In genomic region chr16:47946077-47946476, GRCh38 we compare ENCODE assay signal across 30 cellular contexts.
"Had no signal": no experiment of that assay in that cellular context is flagged by ENCODE, and none has a peak within 500 bp of the region (broad histone marks: within the 10 kb centered on the region; RNA-seq: fewer than 3 reads in every experiment).

No MANE protein-coding gene starts in this region.

- H3K36me3 Mint-ChIP-seq: naive thymus-derived CD4-positive, alpha-beta T cell; natural killer cell treated with Interleukin-12 subunit alpha and Interleukin-12 subunit beta and Interleukin-15 and Interleukin-18, amount 100 ng/mL, for 72 hours; neural progenitor cell; stimulated activated memory B cell treated with anti-CD40 and anti-IgM and Interleukin-4, amounts not matched to agents 10 μg/mL and 1 μg/mL and 100 μg/mL, for 72 hours; type B pancreatic cell had no signal

- H3K4me3 ChIP-seq: neural progenitor cell, pancreas, prostate gland, right lobe of liver, sigmoid colon, spleen, suprapubic skin, testis, tibial artery, transverse colon, upper lobe of right lung, uterus had no signal

- H3K27me3 ChIP-seq: neural progenitor cell, neutrophil, pancreas, right lobe of liver, sigmoid colon, suprapubic skin, testis, tibial artery, transverse colon, upper lobe of right lung, uterus had no signal

- H3K9me3 Mint-ChIP-seq: natural killer cell treated with Interleukin-12 subunit alpha and Interleukin-12 subunit beta and Interleukin-15 and Interleukin-18, amount 100 ng/mL, for 72 hours; stimulated activated memory B cell treated with anti-CD40 and anti-IgM and Interleukin-4, amounts not matched to agents 10 μg/mL and 1 μg/mL and 100 μg/mL, for 72 hours; type B pancreatic cell had no signal

- H3K9ac ChIP-seq: neural progenitor cell had no signal

- H3K4me1 Mint-ChIP-seq: naive thymus-derived CD4-positive, alpha-beta T cell; stimulated activated memory B cell treated with anti-CD40 and anti-IgM and Interleukin-4, amounts not matched to agents 10 μg/mL and 1 μg/mL and 100 μg/mL, for 72 hours; stimulated activated naive CD8-positive, alpha-beta T cell treated with anti-CD3 and anti-CD28 coated beads, Interleukin-15, amount 100 ng/mL, for 72 hours had no signal

- DNase-seq: naive thymus-derived CD4-positive, alpha-beta T cell; nephron progenitor cell; nucleus accumbens; pancreas; right cardiac atrium; right lobe of liver; sigmoid colon; small intestine; spleen; stimulated activated CD4-positive, alpha-beta T cell treated with anti-CD3 and anti-CD28 coated beads, Interleukin-12 subunit alpha, Interleukin-12 subunit beta, amount 100 ng/mL, for 4 hours; stimulated activated CD4-positive, alpha-beta T cell treated with anti-CD3 and anti-CD28 coated beads, Interleukin-1b, Interleukin-23, amount 100 ng/mL, for 48 hours; stimulated activated CD4-positive, alpha-beta T cell treated with anti-CD3 and anti-CD28 coated beads, Interleukin-4, amount 100 ng/mL, for 1 hour; stimulated activated CD4-positive, alpha-beta T cell treated with anti-CD3 and anti-CD28 coated beads, Interleukin-4, amount 100 ng/mL, for 4 hours; stimulated activated CD8-positive, alpha-beta memory T cell treated with anti-CD3 and anti-CD28 coated beads, Interleukin-4, amount 100 ng/mL, for 48 hours; stimulated activated naive CD4-positive, alpha-beta T cell; stimulated activated naive CD8-positive, alpha-beta T cell treated with anti-CD3 and anti-CD28 coated beads, Interleukin-15, amount 100 ng/mL, for 72 hours; stimulated activated naive CD8-positive, alpha-beta T cell treated with anti-CD3 and anti-CD28 coated beads, Interleukin-15, Interleukin-2, amounts not matched to agents 100 U/mL and 50 U/mL, for 24 hours; substantia nigra; testis; tibial artery; transverse colon; upper lobe of right lung; uterus had no signal

- ATAC-seq: naive thymus-derived CD4-positive, alpha-beta T cell; natural killer cell treated with Interleukin-12 subunit alpha and Interleukin-12 subunit beta and Interleukin-15 and Interleukin-18, amount 100 ng/mL, for 72 hours; pancreas; right cardiac atrium; right lobe of liver; stimulated activated memory B cell treated with anti-CD40 and anti-IgM and Interleukin-4, amounts not matched to agents 10 μg/mL and 1 μg/mL and 100 μg/mL, for 72 hours; stimulated activated naive CD8-positive, alpha-beta T cell treated with anti-CD3 and anti-CD28 coated beads, Interleukin-15, amount 100 ng/mL, for 72 hours; stimulated activated naive CD8-positive, alpha-beta T cell treated with anti-CD3 and anti-CD28 coated beads, Interleukin-15, Interleukin-2, amounts not matched to agents 100 U/mL and 50 U/mL, for 24 hours; upper lobe of right lung had no signal

- H3K4me1 ChIP-seq: neural progenitor cell, pancreas, prostate gland, right lobe of liver, sigmoid colon, suprapubic skin, testis, tibial artery, transverse colon, upper lobe of right lung, uterus had no signal

- H3K9me3 ChIP-seq: neutrophil, pancreas, prostate gland, right lobe of liver, sigmoid colon, spleen, testis, tibial artery, transverse colon, upper lobe of right lung, uterus had no signal

- H3K4me3 Mint-ChIP-seq: naive thymus-derived CD4-positive, alpha-beta T cell; natural killer cell treated with Interleukin-12 subunit alpha and Interleukin-12 subunit beta and Interleukin-15 and Interleukin-18, amount 100 ng/mL, for 72 hours; nephron progenitor cell; neural progenitor cell; stimulated activated memory B cell treated with anti-CD40 and anti-IgM and Interleukin-4, amounts not matched to agents 10 μg/mL and 1 μg/mL and 100 μg/mL, for 72 hours; stimulated activated naive CD8-positive, alpha-beta T cell treated with anti-CD3 and anti-CD28 coated beads, Interleukin-15, amount 100 ng/mL, for 72 hours; type B pancreatic cell had no signal

- H2AFZ ChIP-seq: neural progenitor cell had no signal

- H3K27ac ChIP-seq: neural progenitor cell, neutrophil, pancreas, prostate gland, right lobe of liver, sigmoid colon, spleen, suprapubic skin, testis, tibial artery, transverse colon, upper lobe of right lung, uterus had no signal

- H3K27me3 Mint-ChIP-seq: type B pancreatic cell had no signal

- H3K36me3 ChIP-seq: neural progenitor cell, neutrophil, pancreas, prostate gland, right lobe of liver, sigmoid colon, spleen, suprapubic skin, tibial artery, transverse colon, upper lobe of right lung, uterus had no signal

- H3K4me2 ChIP-seq: neural progenitor cell had no signal

- H3K27ac Mint-ChIP-seq: naive thymus-derived CD4-positive, alpha-beta T cell; natural killer cell treated with Interleukin-12 subunit alpha and Interleukin-12 subunit beta and Interleukin-15 and Interleukin-18, amount 100 ng/mL, for 72 hours; nephron progenitor cell; neural progenitor cell; stimulated activated memory B cell treated with anti-CD40 and anti-IgM and Interleukin-4, amounts not matched to agents 10 μg/mL and 1 μg/mL and 100 μg/mL, for 72 hours; stimulated activated naive CD8-positive, alpha-beta T cell treated with anti-CD3 and anti-CD28 coated beads, Interleukin-15, amount 100 ng/mL, for 72 hours; type B pancreatic cell had no signal
